34 cellular contexts compared by ENCODE assay signal in the genomic region with DNA sequence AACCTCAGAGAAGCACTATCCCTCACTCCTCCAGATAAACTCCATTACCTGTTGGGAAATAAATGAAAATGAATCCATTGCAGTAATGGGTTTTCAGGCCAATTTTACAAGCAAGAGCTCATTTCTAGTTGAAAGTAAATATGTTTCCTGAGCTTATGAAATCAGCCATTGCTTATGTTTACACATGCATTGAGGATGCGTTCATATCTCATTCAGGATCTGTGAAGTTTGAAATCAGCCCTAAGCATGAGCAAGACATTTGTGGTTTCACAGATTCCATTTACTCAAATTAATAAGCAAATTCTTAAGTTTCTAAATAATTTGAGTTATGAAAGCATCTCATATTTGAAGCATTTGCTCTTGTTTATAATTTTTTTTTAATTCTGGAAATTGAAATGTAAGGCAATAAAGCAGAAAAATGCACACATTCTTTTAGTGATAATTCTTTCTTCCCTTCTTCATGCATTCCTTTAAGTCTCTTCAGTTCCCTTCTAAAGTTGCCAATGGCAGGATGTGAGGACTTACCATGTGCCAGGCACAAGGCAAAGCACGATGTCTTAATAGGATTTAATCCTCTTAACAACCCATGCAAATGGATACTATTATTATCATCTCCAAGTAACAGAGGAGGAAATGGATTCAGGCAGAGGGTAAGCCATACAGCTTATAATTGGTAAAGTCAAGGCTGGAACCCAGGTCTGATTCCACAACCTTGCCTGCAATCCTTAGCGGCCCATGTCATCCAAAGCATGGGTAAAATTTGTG. TPM values are rescaled to one million over a fixed set of nuclear protein-coding genes. Genes with fewer than 3 reads are reported as not detected.
"Had no signal": no experiment of that assay in that cellular context is flagged by ENCODE, and none has a peak within 500 bp of the region (broad histone marks: within the 10 kb centered on the region; RNA-seq: fewer than 3 reads in every experiment).

No MANE protein-coding gene starts in this region.

- H3K36me3 ChIP-seq: adrenal gland, breast epithelium, Peyer's patch had no signal

- H3K27me3 ChIP-seq: adrenal gland, body of pancreas, breast epithelium, Peyer's patch had no signal

- H3K4me3 ChIP-seq: adrenal gland, body of pancreas, breast epithelium, Peyer's patch had no signal

- H3K9me3 ChIP-seq: adrenal gland, body of pancreas, breast epithelium, Peyer's patch had no signal

- DNase-seq: activated B cell treated with CpG ODN at 0.5 μM for 24 hours; activated CD4-positive, alpha-beta memory T cell treated with anti-CD3 and anti-CD28 coated beads for 36 hours; activated CD4-positive, alpha-beta T cell treated with anti-CD3 and anti-CD28 coated beads for 4 hours; activated CD4-positive, alpha-beta T cell treated with anti-CD3 and anti-CD28 coated beads, Interleukin-2, amount 50 U/mL, for 1 hour; activated CD4-positive, CD25-positive, alpha-beta regulatory T cell treated with anti-CD3 and anti-CD28 coated beads, Interleukin-2, amount 50 U/mL, for 72 hours; activated CD8-positive, alpha-beta memory T cell treated with anti-CD3 and anti-CD28 coated beads, Interleukin-2, amount 50 U/mL, for 4 hours; activated gamma-delta T cell treated with Interleukin-2 at 50 U/mL for 16 hours; activated naive CD4-positive, alpha-beta T cell treated with anti-CD3 and anti-CD28 coated beads for 36 hours; activated T-cell treated with anti-CD3 and anti-CD28 coated beads for 4 hours; activated T-cell treated with anti-CD3 and anti-CD28 coated beads, Interleukin-2, amount 50 U/mL, for 4 hours; adrenal gland; body of pancreas; caudate nucleus; cerebellar nuclear complex; NCI-H1105; NCI-H1417 treated with DMSO at 0.1 percent for 48 hours; NCI-H1930; NCI-H2081 treated with DMSO at 0.1 percent for 48 hours; NCI-H226; NCI-H446 treated with DMSO at 0.1 percent for 48 hours; NCI-H69; NK-92 treated with Interleukin-12 subunit alpha and Interleukin-12 subunit beta, amount 100 ng/mL, for 24 hours; PC-3; Peyer's patch; Right ventricle myocardium superior; RPMI8226; SW 1271; T-helper 1 cell; T-helper 2 cell; T-helper 9 cell had no signal

- H3K4me1 ChIP-seq: adrenal gland, breast epithelium, Peyer's patch had no signal

- H3K27ac ChIP-seq: adrenal gland, body of pancreas, breast epithelium, Peyer's patch, VCaP had no signal

RNA-seq across cellular contexts. Expression of a gene that starts 35.0 kb away (rescaled TPM):
- total RNA-seq: activated CD4-positive, alpha-beta memory T cell treated with anti-CD3 and anti-CD28 coated beads for 36 hours; activated naive CD4-positive, alpha-beta T cell treated with anti-CD3 and anti-CD28 coated beads for 36 hours; activated naive CD4-positive, alpha-beta T cell treated with anti-CD3 and anti-CD28 coated beads, Interleukin-2, amount 50 U/mL, for 72 hours; activated T-helper 1 cell treated with anti-CD3 and anti-CD28 coated beads, Interleukin-12 subunit alpha, Interleukin-12 subunit beta, Interleukin-2, Interleukin-4 antibody, amounts not matched to agents 30 ng/mL and 10 ng/mL and 1 ng/mL, durations not matched to agents 14 hours and 24 hours and 36 hours had no signal
